Comparison of ENCODE assay signal across 9 cellular contexts in the genomic region with DNA sequence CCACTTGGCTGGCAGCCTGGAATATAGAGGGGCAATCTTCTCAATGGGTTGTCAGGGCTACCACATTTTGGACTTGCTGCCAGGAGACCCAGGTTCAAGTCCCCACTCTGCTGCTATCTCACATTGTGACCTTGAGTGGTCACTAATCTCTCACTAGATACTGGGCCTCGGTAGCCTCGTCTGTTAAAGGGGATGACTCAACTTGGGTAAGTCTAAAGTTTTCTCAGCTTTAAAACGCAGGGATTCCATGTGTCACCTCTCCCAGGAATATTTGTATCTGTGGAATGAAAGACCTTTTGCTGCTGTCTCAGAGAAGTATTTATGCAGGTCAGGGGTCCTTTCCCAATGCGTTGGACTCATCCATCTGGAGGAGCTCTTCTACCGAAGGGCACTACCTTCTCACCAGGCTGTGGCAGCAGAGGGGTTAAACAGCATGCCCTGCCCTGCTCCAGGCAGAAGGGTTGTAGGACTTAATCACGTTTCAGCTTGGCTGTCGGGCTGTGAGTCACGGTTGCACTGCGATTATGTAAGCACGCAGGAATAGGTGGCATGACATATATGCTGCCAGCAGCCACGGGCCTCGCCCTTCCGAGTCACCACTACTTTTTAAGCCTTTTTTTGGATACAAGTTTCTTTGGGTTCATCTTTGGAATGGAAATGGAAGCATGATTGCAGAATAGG.
DNase-seq lines count a peak whose midpoint lies in the region; ATAC-seq, FAIRE-seq and TF ChIP-seq lines count a peak whose summit lies in the region.
"Had no signal": no experiment of that assay in that cellular context is flagged by ENCODE, and none has a peak within 500 bp of the region (broad histone marks: within the 10 kb centered on the region; RNA-seq: fewer than 3 reads in every experiment).

No MANE protein-coding gene starts in this region.

- H3K9me1 ChIP-seq in endothelial cell of umbilical vein (replicated peaks; ENCODE audit: control insufficient read depth, extremely low read depth, insufficient read depth, low read length), result no peaks in the 10 kb centered on the region

- CTCF ChIA-PET in endothelial cell of umbilical vein (lab: Charles Lee), result interaction anchor here (0.5 to 2.2 kb wide), 9 partner anchors 9 to 134 kb away, joined by 3 to 13 read pairs (median 3); no protein-coding TSS in a partner anchor

- peak overlapping the region; percentile 58 for H2AFZ ChIP-seq in endothelial cell of umbilical vein (ENCODE audit: low read depth, low read length)

- no peak overlapping the region for H3K4me3 ChIP-seq in endothelial cell of umbilical vein (replicated peaks in 1 of 3; ENCODE audit: insufficient read depth in 1 of 3, low read depth in 1 of 3, low read length in 3 of 3)
- no peak overlapping the region for H3K4me3 ChIP-seq in mucosa of stomach (ENCODE audit: low read length)

- peaks cover 6 to 11% of the 10 kb centered on the region in 2 donors for H3K27me3 Mint-ChIP-seq in stimulated activated naive B cell treated with anti-CD40 and anti-IgM and Interleukin-4, amounts not matched to agents 10 μg/mL and 1 μg/mL and 100 μg/mL, for 72 hours

- H3K9me3 ChIP-seq in endothelial cell of umbilical vein (replicated peaks; ENCODE audit: control insufficient read depth, insufficient read depth, low read length), result no peaks in the 10 kb centered on the region
- H3K9me3 ChIP-seq in mucosa of stomach (ENCODE audit: control insufficient read depth, low read length), result no peaks in the 10 kb centered on the region

- intact Hi-C loops in endothelial cell of umbilical vein (cut with micrococcal nuclease), result loop anchor here (2.0 kb wide), 1 partner anchor 94 kb away; the partner anchor contains the start of gene HK2

- dilution Hi-C loops in endothelial cell of umbilical vein (cut with MboI; ENCODE audit: extremely low pct_ligation_motif_present, low sequenced_read_pairs), result no loop called here

- peaks cover 7% of the 10 kb centered on the region in 2 donors for H3K9me3 Mint-ChIP-seq in stimulated activated naive B cell treated with anti-CD40 and anti-IgM and Interleukin-4, amounts not matched to agents 10 μg/mL and 1 μg/mL and 100 μg/mL, for 72 hours

- H3K36me3 ChIP-seq in endothelial cell of umbilical vein (ENCODE audit: control insufficient read depth in 2 of 2, extremely low read depth in 1 of 2, insufficient read depth in 2 of 2, low read length in 2 of 2), result no peaks in the 10 kb centered on the region
- H3K36me3 ChIP-seq in mucosa of stomach (ENCODE audit: control insufficient read depth, insufficient read depth, low read length), result no peaks in the 10 kb centered on the region

- no TSS peak for BruUV-seq in endothelial cell of umbilical vein (replicated peaks; lab: Mats Ljungman, UMichigan)

- H3K27ac ChIP-seq in endothelial cell of umbilical vein (ENCODE audit: insufficient read depth, low read depth, low read length), result no peak overlapping the region

- peak; percentile 84 for FAIRE-seq in endothelial cell of umbilical vein (lab: Jason Lieb, UNC)

- H4K20me1 ChIP-seq in endothelial cell of umbilical vein (replicated peaks; ENCODE audit: control insufficient read depth, extremely low read depth, insufficient read depth, low read length), result no peaks in the 10 kb centered on the region

- no peaks in the 10 kb centered on the region for H3K4me1 Mint-ChIP-seq in stimulated activated naive B cell treated with anti-CD40 and anti-IgM and Interleukin-4, amounts not matched to agents 10 μg/mL and 1 μg/mL and 100 μg/mL, for 72 hours

- peak overlapping the region; percentile 35 for H3K4me2 ChIP-seq in endothelial cell of umbilical vein (ENCODE audit: insufficient read depth, low read length)

- POLR2A ChIA-PET in endothelial cell of umbilical vein (lab: Charles Lee), result no interaction called here

- DNase-seq in DMS 273 treated with DMSO at 0.1 percent for 48 hours (lab: John Stamatoyannopoulos, UW) (peak; percentile 18), NCI-H82 treated with DMSO at 0.1 percent for 48 hours (lab: John Stamatoyannopoulos, UW; ENCODE audit: unreplicated experiment) (peak; percentile 77), endothelial cell of umbilical vein (ENCODE audit: low read depth, low spot score) (peak; percentile 77), pons (ENCODE audit: low spot score) (no peak), GM19240 (ENCODE audit: insufficient read length, low spot score) (no peak), NCI-H510A treated with DMSO at 0.1 percent for 48 hours (lab: John Stamatoyannopoulos, UW) (no peak)
- no peak for DNase-seq in stimulated activated naive B cell treated with anti-CD40 and anti-IgM and Interleukin-4, amounts not matched to agents 10 μg/mL and 1 μg/mL and 100 μg/mL, for 72 hours

- H3K27me3 ChIP-seq in endothelial cell of umbilical vein (ENCODE audit: control insufficient read depth in 2 of 2, insufficient read depth in 2 of 2, low read length in 2 of 2) (no peaks in the 10 kb centered on the region), mucosa of stomach (ENCODE audit: control insufficient read depth, insufficient read depth, low read length) (no peaks in the 10 kb centered on the region)

- TF ChIP-seq CTCF in endothelial cell of umbilical vein (IDR thresholded peaks at IDR 0.05; ENCODE audit: extremely low read depth in 1 of 2, insufficient read depth in 1 of 2, low read depth in 1 of 2, low read length in 2 of 2), result no peak

- H3K36me3 Mint-ChIP-seq in stimulated activated naive B cell treated with anti-CD40 and anti-IgM and Interleukin-4, amounts not matched to agents 10 μg/mL and 1 μg/mL and 100 μg/mL, for 72 hours, result peaks cover 3 to 5% of the 10 kb centered on the region in 2 donors

- H3K27ac Mint-ChIP-seq in stimulated activated naive B cell treated with anti-CD40 and anti-IgM and Interleukin-4, amounts not matched to agents 10 μg/mL and 1 μg/mL and 100 μg/mL, for 72 hours, result no peak overlapping the region
- H3K27ac Mint-ChIP-seq: activated naive CD8-positive, alpha-beta T cell had no signal

- no peak for TF ChIP-seq POLR2A in endothelial cell of umbilical vein (IDR thresholded peaks at IDR 0.05; ENCODE audit: low read depth, low read length)

- no peak for ATAC-seq in stimulated activated naive B cell treated with anti-CD40 and anti-IgM and Interleukin-4, amounts not matched to agents 10 μg/mL and 1 μg/mL and 100 μg/mL, for 72 hours (replicated peaks)

- peaks cover 18% of the 10 kb centered on the region for H3K4me1 ChIP-seq in endothelial cell of umbilical vein (ENCODE audit: control insufficient read depth, extremely low read depth, insufficient read depth, low read length)
- H3K4me1 ChIP-seq in mucosa of stomach (ENCODE audit: control insufficient read depth, insufficient read depth, low read length), result peaks cover 33% of the 10 kb centered on the region

- no peaks in the 10 kb centered on the region for H3K79me2 ChIP-seq in endothelial cell of umbilical vein (ENCODE audit: control insufficient read depth, insufficient read depth, low read length)

- H3K9ac ChIP-seq in endothelial cell of umbilical vein (replicated peaks; ENCODE audit: extremely low read depth, insufficient read depth, low read length) (no peak overlapping the region), mucosa of stomach (ENCODE audit: low read length) (peak overlapping the region; percentile 16)

- H3K4me3 Mint-ChIP-seq in stimulated activated naive B cell treated with anti-CD40 and anti-IgM and Interleukin-4, amounts not matched to agents 10 μg/mL and 1 μg/mL and 100 μg/mL, for 72 hours, result no peak overlapping the region
- H3K4me3 Mint-ChIP-seq: activated naive CD8-positive, alpha-beta T cell had no signal

TF ChIP-seq in endothelial cell of umbilical vein, 7 proteins besides CTCF, POLR2A, EP300 and RAD21:
- TF ChIP-seq FOS (IDR thresholded peaks at IDR 0.05; ENCODE audit: borderline replicate concordance, insufficient read depth, low read length) (peak; percentile 81), POLR2AphosphoS5 (IDR thresholded peaks at IDR 0.05; ENCODE audit: insufficient read depth, low read depth, low read length) (peak; percentile 40), EZH2 (IDR thresholded peaks at IDR 0.05; ENCODE audit: borderline replicate concordance, low read depth, low read length, severe bottlenecking) (no peak), JUN (IDR thresholded peaks at IDR 0.05; ENCODE audit: borderline replicate concordance, insufficient read depth, insufficient read length, low read depth) (peak; percentile 35)

Comparison
In these comparisons a context has a peak if more than half of its experiments do, and no peak if none do; other contexts are left out.
1. DNase-seq: peak in DMS 273 treated with DMSO at 0.1 percent for 48 hours (single experiment), NCI-H82 treated with DMSO at 0.1 percent for 48 hours (single experiment) and endothelial cell of umbilical vein (single experiment); none in pons (single experiment), GM19240 (single experiment), NCI-H510A treated with DMSO at 0.1 percent for 48 hours (single experiment) and stimulated activated naive B cell treated with anti-CD40 and anti-IgM and Interleukin-4, amounts not matched to agents 10 μg/mL and 1 μg/mL and 100 μg/mL, for 72 hours (single experiment).